Comparison of ENCODE assay signal across 14 cellular contexts in genomic region chr4:111512081-111512774, GRCh38.
A peak's percentile ranks its signal among the peaks of the same experiment; 100 is the strongest.
DNase-seq lines count a peak whose midpoint lies in the region; ATAC-seq and TF ChIP-seq lines count a peak whose summit lies in the region.
"Had no signal": no experiment of that assay in that cellular context is flagged by ENCODE, and none has a peak within 500 bp of the region (broad histone marks: within the 10 kb centered on the region; RNA-seq: fewer than 3 reads in every experiment).

No MANE protein-coding gene starts in this region.

- H3K4me2 ChIP-seq in GM23338 (no peak overlapping the region), skeletal muscle satellite cell (ENCODE audit: low read length) (peak overlapping the region; percentile 33)

- peak overlapping the region; percentile 91 for H3K27ac Mint-ChIP-seq in GM23338
- H3K27ac Mint-ChIP-seq in stimulated activated naive CD8-positive, alpha-beta T cell treated with anti-CD3 and anti-CD28 coated beads, Interleukin-15, amount 100 ng/mL, for 72 hours = no peak overlapping the region
- H3K27ac Mint-ChIP-seq: dendritic cell treated with granulocyte-macrophage colony-stimulating factor and Interleukin-4, amounts not matched to agents 40 ng/mL and 50 ng/mL, for 4 days; naive thymus-derived CD4-positive, alpha-beta T cell had no signal

- H3K4me1 ChIP-seq in GM23338 (ENCODE audit: insufficient read depth) (no peaks in the 10 kb centered on the region), SJSA1 (replicated peaks) (peaks cover 12% of the 10 kb centered on the region), skeletal muscle satellite cell (ENCODE audit: control insufficient read depth, insufficient read depth, low read length) (peaks cover 29% of the 10 kb centered on the region)
- H3K4me1 ChIP-seq: stomach had no signal

- ATAC-seq in GM23338 (no peak), GM21786 (IDR thresholded peaks at IDR 0.05; ENCODE audit: unreplicated experiment) (no peak)
- ATAC-seq in stimulated activated naive CD8-positive, alpha-beta T cell treated with anti-CD3 and anti-CD28 coated beads, Interleukin-15, amount 100 ng/mL, for 72 hours = no peak
- ATAC-seq: naive thymus-derived CD4-positive, alpha-beta T cell had no signal

- no peaks in the 10 kb centered on the region for H4K20me1 ChIP-seq in GM23338 (replicated peaks; ENCODE audit: insufficient read depth)

- no peaks in the 10 kb centered on the region for H3K79me2 ChIP-seq in GM23338 (replicated peaks; ENCODE audit: insufficient read depth)

- no peaks in the 10 kb centered on the region for H3K36me3 Mint-ChIP-seq in GM23338 (ENCODE audit: low read depth)
- H3K36me3 Mint-ChIP-seq: naive thymus-derived CD4-positive, alpha-beta T cell had no signal

- H3K27me3 Mint-ChIP-seq in GM23338 (ENCODE audit: insufficient read depth, low read depth, poor library complexity) = no peaks in the 10 kb centered on the region
- no peaks in the 10 kb centered on the region for H3K27me3 Mint-ChIP-seq in stimulated activated naive CD8-positive, alpha-beta T cell treated with anti-CD3 and anti-CD28 coated beads, Interleukin-15, amount 100 ng/mL, for 72 hours
- H3K27me3 Mint-ChIP-seq: dendritic cell treated with granulocyte-macrophage colony-stimulating factor and Interleukin-4, amounts not matched to agents 40 ng/mL and 50 ng/mL, for 4 days; naive thymus-derived CD4-positive, alpha-beta T cell had no signal

- no peaks in the 10 kb centered on the region for H3K9me3 ChIP-seq in SJSA1 (replicated peaks)
- no peaks in the 10 kb centered on the region for H3K9me3 ChIP-seq in skeletal muscle satellite cell (replicated peaks; ENCODE audit: low read length)
- H3K9me3 ChIP-seq: stomach had no signal

- TF ChIP-seq CTCF in GM23338 (conservative IDR thresholded peaks at IDR 0.05; ENCODE audit: low read depth in 2 of 2) = no peak
- no peak for TF ChIP-seq CTCF in fibroblast of pulmonary artery (IDR thresholded peaks at IDR 0.05; ENCODE audit: low read length, missing control alignments)

- DNase-seq in GM23338 (ENCODE audit: low spot score) = no peak
- DNase-seq in SJSA1 (ENCODE audit: low read depth in 1 of 2, low spot score in 2 of 2) = peak; percentile 41 to 64
- DNase-seq in fibroblast of pulmonary artery (ENCODE audit: low read depth) = peak; percentile 92
- no peak for DNase-seq in stimulated activated naive CD8-positive, alpha-beta T cell treated with anti-CD3 and anti-CD28 coated beads, Interleukin-15, amount 100 ng/mL, for 72 hours
- DNase-seq in foreskin melanocyte = no peak
- DNase-seq in cerebellar cortex (ENCODE audit: low spot score) = no peak
- DNase-seq: activated CD4-positive, CD25-positive, alpha-beta regulatory T cell treated with anti-CD3 and anti-CD28 coated beads, Interleukin-2, amount 50 U/mL, for 72 hours; activated effector memory CD4-positive, alpha-beta T cell treated with anti-CD3 and anti-CD28 coated beads, Interleukin-2, amount 50 U/mL, for 16 hours; naive thymus-derived CD4-positive, alpha-beta T cell; NCI-H1694 treated with DMSO at 0.1 percent for 48 hours; stomach had no signal

- H3K4me3 Mint-ChIP-seq in GM23338 = no peak overlapping the region
- H3K4me3 Mint-ChIP-seq in stimulated activated naive CD8-positive, alpha-beta T cell treated with anti-CD3 and anti-CD28 coated beads, Interleukin-15, amount 100 ng/mL, for 72 hours = no peak overlapping the region
- H3K4me3 Mint-ChIP-seq: dendritic cell treated with granulocyte-macrophage colony-stimulating factor and Interleukin-4, amounts not matched to agents 40 ng/mL and 50 ng/mL, for 4 days; naive thymus-derived CD4-positive, alpha-beta T cell had no signal

- H3K9me2 ChIP-seq in GM23338 (ENCODE audit: insufficient read depth) = no peaks in the 10 kb centered on the region

- H3F3A ChIP-seq in GM23338 (replicated peaks; ENCODE audit: low read depth) = no peaks in the 10 kb centered on the region

- peak overlapping the region; percentile 30 for H3K9ac ChIP-seq in skeletal muscle satellite cell (ENCODE audit: low read depth, low read length)

- H3K4me3 ChIP-seq in GM23338 (no peak overlapping the region), SJSA1 (no peak overlapping the region), fibroblast of pulmonary artery (replicated peaks; ENCODE audit: low read depth, low read length) (no peak overlapping the region), skeletal muscle satellite cell (ENCODE audit: low read length) (no peak overlapping the region)
- H3K4me3 ChIP-seq: stomach had no signal

- no peak overlapping the region for H2AFZ ChIP-seq in GM23338

- no peak overlapping the region for H3K27ac ChIP-seq in GM23338 (ENCODE audit: low read depth)
- peak overlapping the region; percentile 62 for H3K27ac ChIP-seq in SJSA1
- H3K27ac ChIP-seq: stomach had no signal

- H3K27me3 ChIP-seq in GM23338 (ENCODE audit: insufficient read depth) = no peaks in the 10 kb centered on the region
- no peaks in the 10 kb centered on the region for H3K27me3 ChIP-seq in SJSA1 (replicated peaks)
- no peaks in the 10 kb centered on the region for H3K27me3 ChIP-seq in skeletal muscle satellite cell (ENCODE audit: control insufficient read depth, insufficient read depth, low read length)
- H3K27me3 ChIP-seq: stomach had no signal

- no peaks in the 10 kb centered on the region for H3K9me3 Mint-ChIP-seq in GM23338
- no peaks in the 10 kb centered on the region for H3K9me3 Mint-ChIP-seq in stimulated activated naive CD8-positive, alpha-beta T cell treated with anti-CD3 and anti-CD28 coated beads, Interleukin-15, amount 100 ng/mL, for 72 hours
- H3K9me3 Mint-ChIP-seq: dendritic cell treated with granulocyte-macrophage colony-stimulating factor and Interleukin-4, amounts not matched to agents 40 ng/mL and 50 ng/mL, for 4 days had no signal

- H3K36me3 ChIP-seq in GM23338 (ENCODE audit: insufficient read depth) (no peaks in the 10 kb centered on the region), SJSA1 (no peaks in the 10 kb centered on the region), skeletal muscle satellite cell (ENCODE audit: insufficient read depth, low read length) (no peaks in the 10 kb centered on the region)
- H3K36me3 ChIP-seq: stomach had no signal

- peaks cover 7% of the 10 kb centered on the region; the same call in 2 of the 3 replicates for H3K4me1 Mint-ChIP-seq in GM23338
- H3K4me1 Mint-ChIP-seq in stimulated activated naive CD8-positive, alpha-beta T cell treated with anti-CD3 and anti-CD28 coated beads, Interleukin-15, amount 100 ng/mL, for 72 hours = no peaks in the 10 kb centered on the region
- H3K4me1 Mint-ChIP-seq: naive thymus-derived CD4-positive, alpha-beta T cell had no signal

TF ChIP-seq in GM23338, 12 proteins besides CTCF, POLR2A, EP300 and RAD21:
- TF ChIP-seq EZH2phosphoT487 (IDR thresholded peaks at IDR 0.05; ENCODE audit: unreplicated experiment) = no peak
- TF ChIP-seq REST (IDR thresholded peaks at IDR 0.05; ENCODE audit: unreplicated experiment) = no peak
- TF ChIP-seq NANOG (IDR thresholded peaks at IDR 0.05; ENCODE audit: borderline replicate concordance) = no peak
- TF ChIP-seq POLR2AphosphoS5 (IDR thresholded peaks at IDR 0.05; ENCODE audit: low read depth) = no peak
- TF ChIP-seq JUNB (IDR thresholded peaks at IDR 0.05; ENCODE audit: unreplicated experiment) = no peak

Comparison
In these comparisons a context has a peak if more than half of its experiments do, and no peak if none do; other contexts are left out.
1. DNase-seq: peak in SJSA1 (2 of 2) and fibroblast of pulmonary artery (single experiment); none in GM23338 (single experiment), stimulated activated naive CD8-positive, alpha-beta T cell treated with anti-CD3 and anti-CD28 coated beads, Interleukin-15, amount 100 ng/mL, for 72 hours (0 of 2), foreskin melanocyte (single experiment) and cerebellar cortex (single experiment).